ENCODE assay signal across 1 cellular context in genomic region chr11:313787-314547, GRCh38.
A peak's percentile ranks its signal among the peaks of the same experiment; 100 is the strongest.
TF ChIP-seq lines count a peak whose summit lies in the region.

Gene IFITM1, plus strand, starts transcription at chr11:314040. Its CDS starts 131 bp downstream, at chr11:314171.

TF ChIP-seq in GM12878, 131 proteins besides CTCF, POLR2A, EP300 and RAD21 (continued from another document):
- TF ChIP-seq ZBTB4 (CRISPR knock-in tag; IDR thresholded peaks at IDR 0.05) (no peak), NKRF (conservative IDR thresholded peaks at IDR 0.05) (peak; percentile 56; the same call in 1 of the 2 replicates), NR2F1 (conservative IDR thresholded peaks at IDR 0.05) (no peak), TCF3 (IDR thresholded peaks at IDR 0.05; ENCODE audit: borderline replicate concordance, insufficient read depth, low read depth, low read length) (peak; percentile 59; the same call in 1 of the 2 replicates), ZBTB33 (IDR thresholded peaks at IDR 0.05) (0 out of 2 replicates have a peak, but pooled peaks have one; percentile 31), PAX8 (IDR thresholded peaks at IDR 0.05) (no peak), EGR1 (IDR thresholded peaks at IDR 0.05; ENCODE audit: borderline replicate concordance in 1 of 2, low read depth in 2 of 2, low read length in 2 of 2) (peak in 1 of 2 experiments; percentile 52; a peak in 1 of 3 replicates), POU2F2 (IDR thresholded peaks at IDR 0.05; ENCODE audit: borderline replicate concordance, low read depth, low read length) (peak; percentile 86; the same call in 1 of the 3 replicates), NFXL1 (IDR thresholded peaks at IDR 0.05; ENCODE audit: borderline replicate concordance) (no peak), MLLT1 (IDR thresholded peaks at IDR 0.05) (peak; percentile 92), TARDBP (IDR thresholded peaks at IDR 0.05; ENCODE audit: borderline replicate concordance) (no peak), NBN (IDR thresholded peaks at IDR 0.05) (peak; percentile 92)
- TF ChIP-seq, protein P1, sequence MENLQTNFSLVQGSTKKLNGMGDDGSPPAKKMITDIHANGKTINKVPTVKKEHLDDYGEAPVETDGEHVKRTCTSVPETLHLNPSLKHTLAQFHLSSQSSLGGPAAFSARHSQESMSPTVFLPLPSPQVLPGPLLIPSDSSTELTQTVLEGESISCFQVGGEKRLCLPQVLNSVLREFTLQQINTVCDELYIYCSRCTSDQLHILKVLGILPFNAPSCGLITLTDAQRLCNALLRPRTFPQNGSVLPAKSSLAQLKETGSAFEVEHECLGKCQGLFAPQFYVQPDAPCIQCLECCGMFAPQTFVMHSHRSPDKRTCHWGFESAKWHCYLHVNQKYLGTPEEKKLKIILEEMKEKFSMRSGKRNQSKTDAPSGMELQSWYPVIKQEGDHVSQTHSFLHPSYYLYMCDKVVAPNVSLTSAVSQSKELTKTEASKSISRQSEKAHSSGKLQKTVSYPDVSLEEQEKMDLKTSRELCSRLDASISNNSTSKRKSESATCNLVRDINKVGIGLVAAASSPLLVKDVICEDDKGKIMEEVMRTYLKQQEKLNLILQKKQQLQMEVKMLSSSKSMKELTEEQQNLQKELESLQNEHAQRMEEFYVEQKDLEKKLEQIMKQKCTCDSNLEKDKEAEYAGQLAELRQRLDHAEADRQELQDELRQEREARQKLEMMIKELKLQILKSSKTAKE (IDR thresholded peaks at IDR 0.05; ENCODE audit: low read depth, poor library complexity, severe bottlenecking) = peak; percentile 78
- TF ChIP-seq, protein P2, sequence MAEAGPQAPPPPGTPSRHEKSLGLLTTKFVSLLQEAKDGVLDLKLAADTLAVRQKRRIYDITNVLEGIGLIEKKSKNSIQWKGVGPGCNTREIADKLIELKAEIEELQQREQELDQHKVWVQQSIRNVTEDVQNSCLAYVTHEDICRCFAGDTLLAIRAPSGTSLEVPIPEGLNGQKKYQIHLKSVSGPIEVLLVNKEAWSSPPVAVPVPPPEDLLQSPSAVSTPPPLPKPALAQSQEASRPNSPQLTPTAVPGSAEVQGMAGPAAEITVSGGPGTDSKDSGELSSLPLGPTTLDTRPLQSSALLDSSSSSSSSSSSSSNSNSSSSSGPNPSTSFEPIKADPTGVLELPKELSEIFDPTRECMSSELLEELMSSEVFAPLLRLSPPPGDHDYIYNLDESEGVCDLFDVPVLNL (IDR thresholded peaks at IDR 0.05; ENCODE audit: low read depth, low read length) = no peak
